Comparison of ENCODE assay signal across 8 cellular contexts in the genomic region with DNA sequence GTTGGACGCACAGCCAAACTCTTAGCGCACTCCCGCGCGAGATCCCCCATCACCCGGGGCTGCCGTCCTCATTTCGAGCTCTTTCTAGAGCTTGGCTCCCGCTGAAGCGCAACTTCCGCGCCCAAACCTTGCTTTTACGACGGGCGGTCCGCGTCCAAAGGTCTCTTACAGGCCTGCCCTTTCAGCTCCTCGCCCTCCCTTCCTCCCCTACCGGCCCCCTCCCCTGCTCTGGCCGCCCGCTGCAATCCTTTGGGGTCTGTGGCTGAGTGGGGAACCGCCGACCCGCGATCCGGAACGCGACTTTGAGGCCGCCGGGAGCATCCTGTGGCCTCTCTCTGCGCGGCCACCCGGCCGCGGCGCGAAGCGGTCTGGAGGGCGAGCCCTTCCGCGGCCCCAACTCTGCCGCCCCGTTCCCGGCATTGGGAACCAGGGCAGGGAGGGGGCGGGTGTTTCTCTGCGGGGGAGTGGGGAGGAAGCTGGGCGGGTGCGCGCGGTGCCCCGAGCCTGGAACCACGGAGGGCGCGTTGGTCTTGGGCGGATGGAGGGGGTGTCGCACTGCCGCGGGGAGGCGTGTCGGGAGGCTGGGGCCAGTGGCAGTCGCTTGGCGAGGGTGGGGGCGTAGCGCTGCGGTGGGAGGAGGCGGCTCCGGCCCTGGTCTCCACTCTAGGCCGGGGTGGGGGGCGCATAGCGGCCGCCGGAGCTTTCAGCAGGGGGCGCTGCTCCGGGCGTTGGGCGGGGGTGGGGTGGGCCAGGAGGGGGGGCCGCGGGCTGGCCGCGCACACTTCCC. TPM values are rescaled to one million over a fixed set of nuclear protein-coding genes. Genes with fewer than 3 reads are reported as not detected.
DNase-seq lines count a peak whose midpoint lies in the region; ATAC-seq and TF ChIP-seq lines count a peak whose summit lies in the region.

TSS of gene GDF7 (plus strand) at position 781 of the 787 bp plus-strand sequence. CDS start 96 bp downstream, outside the sequence.

- DNase-seq in activated effector memory CD4-positive, alpha-beta T cell treated with anti-CD3 and anti-CD28 coated beads, Interleukin-2, amount 50 U/mL, for 16 hours = peak; percentile 68
- no peak for DNase-seq in activated effector memory CD4-positive, alpha-beta T cell treated with Interleukin-2 at 50 U/mL for 16 hours
- DNase-seq in NT2/D1 (ENCODE audit: low read depth, low spot score) = no peak
- DNase-seq in effector memory CD4-positive, alpha-beta T cell = peak in 1 of 3 donors; percentile 6
- peak in 2 of 3 donors; percentile 61 to 73 for DNase-seq in mucosa of descending colon
- DNase-seq in SIG-M5 (lab: John Stamatoyannopoulos, UW) = no peak

- no peaks in the 10 kb centered on the region for H3K9me3 ChIP-seq in NT2/D1 (ENCODE audit: insufficient read depth, low read length)
- no peaks in the 10 kb centered on the region for H3K9me3 ChIP-seq in effector memory CD4-positive, alpha-beta T cell (ENCODE audit: control insufficient read depth, low read length)
- H3K9me3 ChIP-seq in mucosa of descending colon = no peaks in the 10 kb centered on the region

- no peak for TF ChIP-seq CTCF in mucosa of descending colon (IDR thresholded peaks at IDR 0.05)

- H3K4me1 ChIP-seq in NT2/D1 (ENCODE audit: insufficient read depth, insufficient read length) (peaks cover 16% of the 10 kb centered on the region), mucosa of descending colon (ENCODE audit: low read depth) (peaks cover 22% of the 10 kb centered on the region)
- H3K4me1 ChIP-seq in effector memory CD4-positive, alpha-beta T cell (ENCODE audit: control insufficient read depth, insufficient read depth, low read length, poor library complexity, severe bottlenecking) = peaks cover 27% of the 10 kb centered on the region

- peak within 1 kb of the TSS; percentile 80 for H3K9ac ChIP-seq in NT2/D1 (ENCODE audit: insufficient read length, low read depth)

- intact Hi-C loops in mucosa of descending colon (cut with DNase I, micrococcal nuclease) = no loop called here

- H3K36me3 ChIP-seq in NT2/D1 (ENCODE audit: insufficient read depth, insufficient read length, low read length) (no peaks in the 10 kb centered on the region), mucosa of descending colon (ENCODE audit: low read depth) (no peaks in the 10 kb centered on the region)
- no peaks in the 10 kb centered on the region for H3K36me3 ChIP-seq in effector memory CD4-positive, alpha-beta T cell (ENCODE audit: control insufficient read depth, insufficient read depth, low read length)

- H3K27me3 ChIP-seq in NT2/D1 (ENCODE audit: insufficient read depth, insufficient read length) = peaks cover 71% of the 10 kb centered on the region
- H3K27me3 ChIP-seq in effector memory CD4-positive, alpha-beta T cell (replicated peaks; ENCODE audit: control insufficient read depth, insufficient read depth, low read length, poor library complexity, severe bottlenecking) = peaks cover 71% of the 10 kb centered on the region

- H3K27ac ChIP-seq in effector memory CD4-positive, alpha-beta T cell (ENCODE audit: insufficient read depth, low read length, poor library complexity, severe bottlenecking) = no peak within 1 kb of the TSS

- ATAC-seq in mucosa of descending colon (peak; percentile 48), HG02870 (IDR thresholded peaks at IDR 0.05; ENCODE audit: unreplicated experiment) (no peak), HG02973 (IDR thresholded peaks at IDR 0.05; ENCODE audit: unreplicated experiment) (no peak)

- H3K4me3 ChIP-seq in NT2/D1 (ENCODE audit: insufficient read length, low read depth) (peak within 1 kb of the TSS; percentile 49), mucosa of descending colon (no peak within 1 kb of the TSS)
- peak within 1 kb of the TSS; percentile 58 for H3K4me3 ChIP-seq in effector memory CD4-positive, alpha-beta T cell (ENCODE audit: insufficient read depth, low read depth, low read length, poor library complexity, severe bottlenecking)

RNA-seq across cellular contexts. Expression of gene GDF7, which starts in this region (rescaled TPM):
- under 1 TPM; 0.14 to 0.73 (median 0.14) TPM for total RNA-seq in mucosa of descending colon

Comparison
In these comparisons a context has a peak if more than half of its experiments do, and no peak if none do; other contexts are left out.
1. Peak in DNase-seq and ATAC-seq in mucosa of descending colon; RNA of the gene not detected or under 1 TPM.